ENCODE assay signal across 16 cellular contexts in the genomic region with DNA sequence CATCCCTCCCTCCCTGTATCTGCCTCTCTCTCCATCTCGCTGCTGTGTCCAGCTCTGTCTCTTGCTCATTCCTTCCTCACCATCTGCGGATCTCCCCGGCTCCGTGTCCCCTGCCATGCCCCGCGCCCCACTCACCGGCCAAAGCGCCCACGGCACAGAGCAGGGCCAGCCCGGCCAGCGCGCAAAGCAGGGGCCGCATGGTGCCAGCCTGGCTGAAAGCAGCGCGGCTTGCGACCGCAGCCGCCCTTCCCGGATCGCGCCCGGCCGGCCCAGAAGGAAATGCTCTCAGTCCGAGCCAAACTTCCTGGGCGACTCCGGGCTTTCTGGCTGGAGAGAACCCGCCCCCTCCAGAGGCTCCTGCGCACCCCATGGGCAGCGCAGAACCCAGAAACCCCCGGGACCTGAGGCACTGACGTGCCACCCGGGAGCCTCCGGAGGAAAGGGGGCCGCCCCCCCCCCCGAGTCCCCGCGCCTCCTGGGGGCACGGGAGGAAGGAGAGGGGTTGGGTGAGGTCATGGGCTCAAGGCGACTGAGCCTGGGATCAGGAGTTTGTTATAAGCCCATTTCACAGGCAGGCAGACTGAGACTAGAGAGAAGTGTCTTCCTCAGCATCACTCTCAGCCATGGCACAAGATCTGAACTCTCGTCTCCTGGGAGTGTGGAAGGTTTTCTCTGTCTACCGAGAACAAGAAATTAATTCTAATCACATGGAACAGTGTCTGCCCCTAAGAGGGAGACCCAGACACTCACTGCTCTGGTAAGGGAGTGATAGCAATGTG. TPM values are rescaled to one million over a fixed set of nuclear protein-coding genes. Genes with fewer than 3 reads are reported as not detected.
DNase-seq lines count a peak whose midpoint lies in the region; ATAC-seq and TF ChIP-seq lines count a peak whose summit lies in the region.
"Had no signal": no experiment of that assay in that cellular context is flagged by ENCODE, and none has a peak within 500 bp of the region (broad histone marks: within the 10 kb centered on the region; RNA-seq: fewer than 3 reads in every experiment).

No MANE protein-coding gene starts in this region.

- intact Hi-C loops in Right ventricle myocardium superior (cut with DNase I): no loop called here
- intact Hi-C loops in cardiac septum (cut with DNase I): no loop called here
- intact Hi-C loops in upper lobe of right lung (cut with DNase I): no loop called here

- H3K27ac ChIP-seq in caudate nucleus (ENCODE audit: low read depth, low read length) (peak overlapping the region; percentile 2), layer of hippocampus (ENCODE audit: low read depth, low read length) (peak overlapping the region; percentile 46), upper lobe of right lung (no peak overlapping the region)
- H3K27ac ChIP-seq: KMS-11, tibial nerve had no signal

- H3K27me3 ChIP-seq in layer of hippocampus (ENCODE audit: control insufficient read depth, insufficient read depth, low read length) (peaks cover 5% of the 10 kb centered on the region), upper lobe of right lung (peaks cover 15% of the 10 kb centered on the region)

- H3K36me3 ChIP-seq in upper lobe of right lung: no peaks in the 10 kb centered on the region
- H3K36me3 ChIP-seq: tibial nerve had no signal

- H3K9me3 ChIP-seq in upper lobe of right lung: no peaks in the 10 kb centered on the region
- H3K9me3 ChIP-seq: tibial nerve had no signal

- no peak for DNase-seq in Right ventricle myocardium superior
- DNase-seq in cardiac septum (ENCODE audit: low spot score): no peak
- peak in 3 of 61 donors; percentile 15 to 30 (median 24) for DNase-seq in caudate nucleus (lab: John Stamatoyannopoulos, UW)
- no peak for DNase-seq in upper lobe of right lung
- DNase-seq in activated gamma-delta T cell (lab: John Stamatoyannopoulos, UW): no peak
- DNase-seq: activated CD8-positive, alpha-beta memory T cell treated with anti-CD3 and anti-CD28 coated beads for 24 hours; HCEC 1CT; OCI-M1; T-helper 9 cell had no signal

- peak; percentile 23 for ATAC-seq in Right ventricle myocardium superior (ENCODE audit: poor library complexity)
- peak; percentile 41 for ATAC-seq in upper lobe of right lung
- ATAC-seq in HG03097 (IDR thresholded peaks at IDR 0.05; ENCODE audit: low FRiP score, unreplicated experiment): no peak
- ATAC-seq in HG02623 (IDR thresholded peaks at IDR 0.05; ENCODE audit: unreplicated experiment): no peak
- ATAC-seq: sciatic nerve had no signal

- no peak overlapping the region for H3K4me3 ChIP-seq in upper lobe of right lung

- no peaks in the 10 kb centered on the region for H3K4me1 ChIP-seq in upper lobe of right lung

- no peak for TF ChIP-seq CTCF in upper lobe of right lung (IDR thresholded peaks at IDR 0.05)

RNA-seq across cellular contexts. Expression of a gene that starts 45.2 kb away (rescaled TPM):
- total RNA-seq in Right ventricle myocardium superior: 0.22 TPM
- not detected for total RNA-seq in cardiac septum
- not detected for total RNA-seq in upper lobe of right lung
- total RNA-seq: dermis microvascular lymphatic vessel endothelial cell, tibial nerve had no signal

Comparison
In these comparisons a context has a peak if more than half of its experiments do, and no peak if none do; other contexts are left out.
1. ATAC-seq: peak in Right ventricle myocardium superior (single experiment) and upper lobe of right lung (single experiment); none in HG03097 (single experiment) and HG02623 (single experiment).